In genomic region chr4:20684852-20685763, GRCh38 we compare ENCODE assay signal across 8 cellular contexts. TPM values are rescaled to one million over a fixed set of nuclear protein-coding genes. Genes with fewer than 3 reads are reported as not detected.
DNase-seq lines count a peak whose midpoint lies in the region; TF ChIP-seq lines count a peak whose summit lies in the region.

No MANE protein-coding gene starts in this region.

- no peak for TF ChIP-seq POLR2A in thyroid gland (IDR thresholded peaks at IDR 0.05)

- H3K36me3 ChIP-seq in thyroid gland, result no peaks in the 10 kb centered on the region

- no peaks in the 10 kb centered on the region for H3K9me3 ChIP-seq in thyroid gland

- no peaks in the 10 kb centered on the region for H3K4me1 ChIP-seq in thyroid gland

- WGBS in thyroid gland, 2 donors, result 32 to 35% methylated on average over 6 of the region's 6 CpGs

- H3K27ac ChIP-seq in thyroid gland, result no peak overlapping the region

- no peak overlapping the region for H3K4me3 ChIP-seq in thyroid gland (replicated peaks in 1 of 3)

- TF ChIP-seq CTCF in thyroid gland (IDR thresholded peaks at IDR 0.05), result peak in 4 of 6 experiments; percentile 34 to 69 (median 52)

- intact Hi-C loops in thyroid gland (cut with DNase I), result loop anchor here (10.0 kb wide), 1 partner anchor 260 kb away; no protein-coding TSS in a partner anchor

- in situ Hi-C loops in SK-MEL-5 (cut with HindIII; ENCODE audit: low pct_unique_long_range_greater_than_20kb, low sequenced_read_pairs), result no loop called here

- H3K27me3 ChIP-seq in thyroid gland, result no peaks in the 10 kb centered on the region

- DNase-seq in DMS53 (lab: John Stamatoyannopoulos, UW) (peak; percentile 67), HT1080 (ENCODE audit: low read depth) (peak; percentile 23), SK-MEL-5 (ENCODE audit: low read depth, low spot score) (peak; percentile 50), germinal center (ENCODE audit: low spot score) (peak; percentile 14), thyroid gland (no peak), D341Med (ENCODE audit: low spot score) (no peak)
- DNase-seq in activated CD4-positive, alpha-beta T cell treated with anti-CD3 and anti-CD28 coated beads for 48 hours, result no peak
- no peak for DNase-seq in activated CD4-positive, CD25-positive, alpha-beta regulatory T cell (lab: John Stamatoyannopoulos, UW)

RNA-seq across cellular contexts. Expression of gene PACRGL, which starts 15.2 kb away (rescaled TPM):
- 10.3 and 21.7 TPM in 2 replicates for total RNA-seq in HT1080 (2014; rRNA removed; shearing (Covaris generic))
- polyA plus RNA-seq in HT1080 (2015; cell fraction: cytosol; rRNA removed), result 8.7 and 13.2 TPM in 2 replicates
- polyA plus RNA-seq in HT1080 (2015; cell fraction: nucleus; rRNA removed), result 18.8 and 22.8 TPM in 2 replicates
- 34.0 and 35.6 TPM in 2 replicates for total RNA-seq in SK-MEL-5 (2014; rRNA removed; shearing (Covaris generic))
- polyA plus RNA-seq in SK-MEL-5 (2015; cell fraction: cytosol; rRNA removed), result 29.5 and 34.7 TPM in 2 replicates
- polyA plus RNA-seq in SK-MEL-5 (2015; cell fraction: nucleus; rRNA removed), result 61.4 and 66.6 TPM in 2 replicates
- total RNA-seq in thyroid gland, result 10 to 100 TPM; 31.1 to 63.2 (median 41.6) TPM

Comparison
In these comparisons a context has a peak if more than half of its experiments do, and no peak if none do; other contexts are left out.
1. DNase-seq: peak in DMS53 (single experiment), HT1080 (single experiment), SK-MEL-5 (single experiment) and germinal center (single experiment); none in thyroid gland (0 of 2), D341Med (single experiment), activated CD4-positive, alpha-beta T cell treated with anti-CD3 and anti-CD28 coated beads for 48 hours (single experiment) and activated CD4-positive, CD25-positive, alpha-beta regulatory T cell (0 of 4).